ENCODE assay signal across 1 cellular context in the genomic region with DNA sequence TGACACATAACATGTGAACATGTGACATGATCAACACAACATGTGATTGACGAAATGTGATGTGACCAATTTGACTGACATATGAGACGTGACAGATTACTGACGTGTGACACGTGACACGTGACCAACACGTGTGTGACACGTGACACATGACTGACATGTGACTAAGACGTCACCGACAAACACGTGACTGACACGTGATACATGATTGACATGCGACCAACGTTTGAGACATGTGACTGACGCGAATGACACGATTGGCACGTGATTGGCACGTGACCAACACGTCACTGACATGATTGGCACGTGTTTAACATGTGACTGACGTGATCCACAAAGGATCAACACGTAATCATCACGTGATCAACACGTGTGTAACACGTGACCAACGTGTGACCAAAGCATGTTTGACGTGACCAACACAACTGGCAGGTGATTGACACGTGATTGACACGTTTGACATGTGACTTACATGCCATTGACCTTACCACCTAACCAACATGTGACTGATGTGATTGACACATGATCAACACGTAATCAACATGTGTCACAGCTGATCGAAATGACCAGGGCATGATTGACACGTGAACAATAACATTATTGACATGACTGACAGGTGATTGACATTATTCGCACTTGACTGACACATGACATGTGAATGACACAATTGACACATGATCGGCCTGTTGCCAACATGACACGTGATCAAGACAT.
A peak's percentile ranks its signal among the peaks of the same experiment; 100 is the strongest.
TF ChIP-seq lines count a peak whose summit lies in the region.

No MANE protein-coding gene starts in this region.

TF ChIP-seq in K562, 482 proteins besides CTCF, POLR2A, EP300 and RAD21 (continued from another document):
- TF ChIP-seq, protein P1, sequence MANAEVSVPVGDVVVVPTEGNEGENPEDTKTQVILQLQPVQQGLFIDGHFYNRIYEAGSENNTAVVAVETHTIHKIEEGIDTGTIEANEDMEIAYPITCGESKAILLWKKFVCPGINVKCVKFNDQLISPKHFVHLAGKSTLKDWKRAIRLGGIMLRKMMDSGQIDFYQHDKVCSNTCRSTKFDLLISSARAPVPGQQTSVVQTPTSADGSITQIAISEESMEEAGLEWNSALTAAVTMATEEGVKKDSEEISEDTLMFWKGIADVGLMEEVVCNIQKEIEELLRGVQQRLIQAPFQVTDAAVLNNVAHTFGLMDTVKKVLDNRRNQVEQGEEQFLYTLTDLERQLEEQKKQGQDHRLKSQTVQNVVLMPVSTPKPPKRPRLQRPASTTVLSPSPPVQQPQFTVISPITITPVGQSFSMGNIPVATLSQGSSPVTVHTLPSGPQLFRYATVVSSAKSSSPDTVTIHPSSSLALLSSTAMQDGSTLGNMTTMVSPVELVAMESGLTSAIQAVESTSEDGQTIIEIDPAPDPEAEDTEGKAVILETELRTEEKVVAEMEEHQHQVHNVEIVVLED (CRISPR knock-in tag; IDR thresholded peaks at IDR 0.05) = peak; percentile 35; the same call in 1 of the 2 replicates
- TF ChIP-seq, protein P2, sequence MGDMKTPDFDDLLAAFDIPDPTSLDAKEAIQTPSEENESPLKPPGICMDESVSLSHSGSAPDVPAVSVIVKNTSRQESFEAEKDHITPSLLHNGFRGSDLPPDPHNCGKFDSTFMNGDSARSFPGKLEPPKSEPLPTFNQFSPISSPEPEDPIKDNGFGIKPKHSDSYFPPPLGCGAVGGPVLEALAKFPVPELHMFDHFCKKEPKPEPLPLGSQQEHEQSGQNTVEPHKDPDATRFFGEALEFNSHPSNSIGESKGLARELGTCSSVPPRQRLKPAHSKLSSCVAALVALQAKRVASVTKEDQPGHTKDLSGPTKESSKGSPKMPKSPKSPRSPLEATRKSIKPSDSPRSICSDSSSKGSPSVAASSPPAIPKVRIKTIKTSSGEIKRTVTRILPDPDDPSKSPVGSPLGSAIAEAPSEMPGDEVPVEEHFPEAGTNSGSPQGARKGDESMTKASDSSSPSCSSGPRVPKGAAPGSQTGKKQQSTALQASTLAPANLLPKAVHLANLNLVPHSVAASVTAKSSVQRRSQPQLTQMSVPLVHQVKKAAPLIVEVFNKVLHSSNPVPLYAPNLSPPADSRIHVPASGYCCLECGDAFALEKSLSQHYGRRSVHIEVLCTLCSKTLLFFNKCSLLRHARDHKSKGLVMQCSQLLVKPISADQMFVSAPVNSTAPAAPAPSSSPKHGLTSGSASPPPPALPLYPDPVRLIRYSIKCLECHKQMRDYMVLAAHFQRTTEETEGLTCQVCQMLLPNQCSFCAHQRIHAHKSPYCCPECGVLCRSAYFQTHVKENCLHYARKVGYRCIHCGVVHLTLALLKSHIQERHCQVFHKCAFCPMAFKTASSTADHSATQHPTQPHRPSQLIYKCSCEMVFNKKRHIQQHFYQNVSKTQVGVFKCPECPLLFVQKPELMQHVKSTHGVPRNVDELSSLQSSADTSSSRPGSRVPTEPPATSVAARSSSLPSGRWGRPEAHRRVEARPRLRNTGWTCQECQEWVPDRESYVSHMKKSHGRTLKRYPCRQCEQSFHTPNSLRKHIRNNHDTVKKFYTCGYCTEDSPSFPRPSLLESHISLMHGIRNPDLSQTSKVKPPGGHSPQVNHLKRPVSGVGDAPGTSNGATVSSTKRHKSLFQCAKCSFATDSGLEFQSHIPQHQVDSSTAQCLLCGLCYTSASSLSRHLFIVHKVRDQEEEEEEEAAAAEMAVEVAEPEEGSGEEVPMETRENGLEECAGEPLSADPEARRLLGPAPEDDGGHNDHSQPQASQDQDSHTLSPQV (IDR thresholded peaks at IDR 0.05) = no peak
- TF ChIP-seq PTBP1 (IDR thresholded peaks at IDR 0.05; ENCODE audit: low read depth, low read length) (no peak), RUNX1 (IDR thresholded peaks at IDR 0.05; ENCODE audit: low read depth) (no peak), CHD2 (IDR thresholded peaks at IDR 0.05; ENCODE audit: low read depth, low read length) (no peak), SIN3A (IDR thresholded peaks at IDR 0.05; ENCODE audit: borderline replicate concordance in 2 of 2, control insufficient read depth in 1 of 2, low read depth in 2 of 2, low read length in 2 of 2) (no peak), NCOA2 (IDR thresholded peaks at IDR 0.05; ENCODE audit: partially characterized antibody in 2 of 2) (no peak), ZNF24 (IDR thresholded peaks at IDR 0.05) (no peak), STAG1 (CRISPR knock-in tag; IDR thresholded peaks at IDR 0.05; ENCODE audit: borderline replicate concordance) (no peak), ZNF140 (CRISPR knock-in tag; IDR thresholded peaks at IDR 0.05) (no peak), E2F3 (CRISPR knock-in tag; IDR thresholded peaks at IDR 0.05) (no peak), ASH1L (IDR thresholded peaks at IDR 0.05; ENCODE audit: borderline replicate concordance, low read depth, partially characterized antibody) (no peak), FOXA3 (CRISPR knock-in tag; conservative IDR thresholded peaks at IDR 0.05 in 1 of 2, IDR thresholded peaks at IDR 0.05 in 1 of 2) (0 out of 4 replicates have a peak, but pooled peaks of 1 of the 2 experiments have one; percentile 7), PML (IDR thresholded peaks at IDR 0.05; ENCODE audit: low read length) (no peak), ZNF507 (tag; conservative IDR thresholded peaks at IDR 0.05) (no peak), HOXB6 (CRISPR knock-in tag; IDR thresholded peaks at IDR 0.05; ENCODE audit: borderline replicate concordance) (peak; percentile 85; the same call in 1 of the 2 replicates), CBX5 (IDR thresholded peaks at IDR 0.05; ENCODE audit: borderline replicate concordance, low read depth) (peak; percentile 61; the same call in 1 of the 2 replicates), RNF2 (IDR thresholded peaks at IDR 0.05) (no peak), SIRT6 (IDR thresholded peaks at IDR 0.05; ENCODE audit: low read depth, low read length) (no peak), PHB2 (IDR thresholded peaks at IDR 0.05; ENCODE audit: low read depth) (no peak)
- TF ChIP-seq, protein P3, sequence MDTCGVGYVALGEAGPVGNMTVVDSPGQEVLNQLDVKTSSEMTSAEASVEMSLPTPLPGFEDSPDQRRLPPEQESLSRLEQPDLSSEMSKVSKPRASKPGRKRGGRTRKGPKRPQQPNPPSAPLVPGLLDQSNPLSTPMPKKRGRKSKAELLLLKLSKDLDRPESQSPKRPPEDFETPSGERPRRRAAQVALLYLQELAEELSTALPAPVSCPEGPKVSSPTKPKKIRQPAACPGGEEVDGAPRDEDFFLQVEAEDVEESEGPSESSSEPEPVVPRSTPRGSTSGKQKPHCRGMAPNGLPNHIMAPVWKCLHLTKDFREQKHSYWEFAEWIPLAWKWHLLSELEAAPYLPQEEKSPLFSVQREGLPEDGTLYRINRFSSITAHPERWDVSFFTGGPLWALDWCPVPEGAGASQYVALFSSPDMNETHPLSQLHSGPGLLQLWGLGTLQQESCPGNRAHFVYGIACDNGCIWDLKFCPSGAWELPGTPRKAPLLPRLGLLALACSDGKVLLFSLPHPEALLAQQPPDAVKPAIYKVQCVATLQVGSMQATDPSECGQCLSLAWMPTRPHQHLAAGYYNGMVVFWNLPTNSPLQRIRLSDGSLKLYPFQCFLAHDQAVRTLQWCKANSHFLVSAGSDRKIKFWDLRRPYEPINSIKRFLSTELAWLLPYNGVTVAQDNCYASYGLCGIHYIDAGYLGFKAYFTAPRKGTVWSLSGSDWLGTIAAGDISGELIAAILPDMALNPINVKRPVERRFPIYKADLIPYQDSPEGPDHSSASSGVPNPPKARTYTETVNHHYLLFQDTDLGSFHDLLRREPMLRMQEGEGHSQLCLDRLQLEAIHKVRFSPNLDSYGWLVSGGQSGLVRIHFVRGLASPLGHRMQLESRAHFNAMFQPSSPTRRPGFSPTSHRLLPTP (IDR thresholded peaks at IDR 0.05; ENCODE audit: borderline replicate concordance, extremely low read depth, insufficient read length) = no peak
- TF ChIP-seq, protein P4, sequence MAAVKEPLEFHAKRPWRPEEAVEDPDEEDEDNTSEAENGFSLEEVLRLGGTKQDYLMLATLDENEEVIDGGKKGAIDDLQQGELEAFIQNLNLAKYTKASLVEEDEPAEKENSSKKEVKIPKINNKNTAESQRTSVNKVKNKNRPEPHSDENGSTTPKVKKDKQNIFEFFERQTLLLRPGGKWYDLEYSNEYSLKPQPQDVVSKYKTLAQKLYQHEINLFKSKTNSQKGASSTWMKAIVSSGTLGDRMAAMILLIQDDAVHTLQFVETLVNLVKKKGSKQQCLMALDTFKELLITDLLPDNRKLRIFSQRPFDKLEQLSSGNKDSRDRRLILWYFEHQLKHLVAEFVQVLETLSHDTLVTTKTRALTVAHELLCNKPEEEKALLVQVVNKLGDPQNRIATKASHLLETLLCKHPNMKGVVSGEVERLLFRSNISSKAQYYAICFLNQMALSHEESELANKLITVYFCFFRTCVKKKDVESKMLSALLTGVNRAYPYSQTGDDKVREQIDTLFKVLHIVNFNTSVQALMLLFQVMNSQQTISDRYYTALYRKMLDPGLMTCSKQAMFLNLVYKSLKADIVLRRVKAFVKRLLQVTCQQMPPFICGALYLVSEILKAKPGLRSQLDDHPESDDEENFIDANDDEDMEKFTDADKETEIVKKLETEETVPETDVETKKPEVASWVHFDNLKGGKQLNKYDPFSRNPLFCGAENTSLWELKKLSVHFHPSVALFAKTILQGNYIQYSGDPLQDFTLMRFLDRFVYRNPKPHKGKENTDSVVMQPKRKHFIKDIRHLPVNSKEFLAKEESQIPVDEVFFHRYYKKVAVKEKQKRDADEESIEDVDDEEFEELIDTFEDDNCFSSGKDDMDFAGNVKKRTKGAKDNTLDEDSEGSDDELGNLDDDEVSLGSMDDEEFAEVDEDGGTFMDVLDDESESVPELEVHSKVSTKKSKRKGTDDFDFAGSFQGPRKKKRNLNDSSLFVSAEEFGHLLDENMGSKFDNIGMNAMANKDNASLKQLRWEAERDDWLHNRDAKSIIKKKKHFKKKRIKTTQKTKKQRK (IDR thresholded peaks at IDR 0.05; ENCODE audit: borderline replicate concordance, low read depth, low read length) = no peak
- TF ChIP-seq, protein P5, sequence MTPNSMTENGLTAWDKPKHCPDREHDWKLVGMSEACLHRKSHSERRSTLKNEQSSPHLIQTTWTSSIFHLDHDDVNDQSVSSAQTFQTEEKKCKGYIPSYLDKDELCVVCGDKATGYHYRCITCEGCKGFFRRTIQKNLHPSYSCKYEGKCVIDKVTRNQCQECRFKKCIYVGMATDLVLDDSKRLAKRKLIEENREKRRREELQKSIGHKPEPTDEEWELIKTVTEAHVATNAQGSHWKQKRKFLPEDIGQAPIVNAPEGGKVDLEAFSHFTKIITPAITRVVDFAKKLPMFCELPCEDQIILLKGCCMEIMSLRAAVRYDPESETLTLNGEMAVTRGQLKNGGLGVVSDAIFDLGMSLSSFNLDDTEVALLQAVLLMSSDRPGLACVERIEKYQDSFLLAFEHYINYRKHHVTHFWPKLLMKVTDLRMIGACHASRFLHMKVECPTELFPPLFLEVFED (CRISPR knock-in tag; conservative IDR thresholded peaks at IDR 0.05) = no peak
- TF ChIP-seq, protein P6, sequence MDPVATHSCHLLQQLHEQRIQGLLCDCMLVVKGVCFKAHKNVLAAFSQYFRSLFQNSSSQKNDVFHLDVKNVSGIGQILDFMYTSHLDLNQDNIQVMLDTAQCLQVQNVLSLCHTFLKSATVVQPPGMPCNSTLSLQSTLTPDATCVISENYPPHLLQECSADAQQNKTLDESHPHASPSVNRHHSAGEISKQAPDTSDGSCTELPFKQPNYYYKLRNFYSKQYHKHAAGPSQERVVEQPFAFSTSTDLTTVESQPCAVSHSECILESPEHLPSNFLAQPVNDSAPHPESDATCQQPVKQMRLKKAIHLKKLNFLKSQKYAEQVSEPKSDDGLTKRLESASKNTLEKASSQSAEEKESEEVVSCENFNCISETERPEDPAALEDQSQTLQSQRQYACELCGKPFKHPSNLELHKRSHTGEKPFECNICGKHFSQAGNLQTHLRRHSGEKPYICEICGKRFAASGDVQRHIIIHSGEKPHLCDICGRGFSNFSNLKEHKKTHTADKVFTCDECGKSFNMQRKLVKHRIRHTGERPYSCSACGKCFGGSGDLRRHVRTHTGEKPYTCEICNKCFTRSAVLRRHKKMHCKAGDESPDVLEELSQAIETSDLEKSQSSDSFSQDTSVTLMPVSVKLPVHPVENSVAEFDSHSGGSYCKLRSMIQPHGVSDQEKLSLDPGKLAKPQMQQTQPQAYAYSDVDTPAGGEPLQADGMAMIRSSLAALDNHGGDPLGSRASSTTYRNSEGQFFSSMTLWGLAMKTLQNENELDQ (CRISPR knock-in tag; IDR thresholded peaks at IDR 0.05; ENCODE audit: borderline replicate concordance) = no peak
- TF ChIP-seq, protein P7, sequence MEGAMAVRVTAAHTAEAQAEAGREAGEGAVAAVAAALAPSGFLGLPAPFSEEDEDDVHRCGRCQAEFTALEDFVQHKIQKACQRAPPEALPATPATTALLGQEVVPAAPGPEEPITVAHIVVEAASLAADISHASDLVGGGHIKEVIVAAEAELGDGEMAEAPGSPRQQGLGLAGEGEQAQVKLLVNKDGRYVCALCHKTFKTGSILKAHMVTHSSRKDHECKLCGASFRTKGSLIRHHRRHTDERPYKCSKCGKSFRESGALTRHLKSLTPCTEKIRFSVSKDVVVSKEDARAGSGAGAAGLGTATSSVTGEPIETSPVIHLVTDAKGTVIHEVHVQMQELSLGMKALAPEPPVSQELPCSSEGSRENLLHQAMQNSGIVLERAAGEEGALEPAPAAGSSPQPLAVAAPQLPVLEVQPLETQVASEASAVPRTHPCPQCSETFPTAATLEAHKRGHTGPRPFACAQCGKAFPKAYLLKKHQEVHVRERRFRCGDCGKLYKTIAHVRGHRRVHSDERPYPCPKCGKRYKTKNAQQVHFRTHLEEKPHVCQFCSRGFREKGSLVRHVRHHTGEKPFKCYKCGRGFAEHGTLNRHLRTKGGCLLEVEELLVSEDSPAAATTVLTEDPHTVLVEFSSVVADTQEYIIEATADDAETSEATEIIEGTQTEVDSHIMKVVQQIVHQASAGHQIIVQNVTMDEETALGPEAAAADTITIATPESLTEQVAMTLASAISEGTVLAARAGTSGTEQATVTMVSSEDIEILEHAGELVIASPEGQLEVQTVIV (CRISPR knock-in tag; IDR thresholded peaks at IDR 0.05; ENCODE audit: borderline replicate concordance) = no peak
